In the genomic region with DNA sequence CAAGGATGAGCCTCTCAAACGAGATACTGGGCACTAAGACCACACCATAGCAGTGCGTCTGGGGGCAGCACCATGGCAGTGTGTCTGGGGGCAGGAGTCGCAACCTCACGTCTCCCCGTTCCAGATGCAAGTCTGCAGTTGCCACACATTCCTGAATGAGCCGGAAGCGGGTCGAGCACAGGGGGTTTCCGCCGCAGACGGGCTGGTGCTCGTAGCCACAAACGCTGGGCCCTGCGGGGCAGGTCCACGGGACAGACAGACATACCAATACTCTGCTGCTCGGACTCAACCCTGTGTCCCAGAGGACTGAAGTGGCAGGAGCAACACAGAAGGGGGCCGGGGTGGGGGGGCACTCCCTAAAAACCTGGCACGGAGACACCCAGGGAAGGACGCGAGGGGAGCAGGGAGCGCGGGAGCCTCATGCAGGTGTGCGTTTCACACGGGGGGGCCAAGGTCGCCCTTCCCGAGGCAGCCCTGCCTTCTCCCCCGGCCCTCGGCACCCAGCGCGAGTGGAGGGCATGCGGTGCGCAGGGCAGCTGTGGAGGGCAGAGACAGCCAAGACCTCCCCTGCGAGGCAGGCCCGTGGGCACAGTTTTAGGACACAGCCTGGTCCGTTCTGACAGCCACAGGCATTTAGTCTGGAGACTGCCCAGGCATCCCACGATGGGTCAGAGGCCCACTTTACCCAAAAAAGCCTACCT, we compare ENCODE assay signal across 20 cellular contexts.
"Had no signal": no experiment of that assay in that cellular context is flagged by ENCODE, and none has a peak within 500 bp of the region (broad histone marks: within the 10 kb centered on the region; RNA-seq: fewer than 3 reads in every experiment).

No MANE protein-coding gene starts in this region.

- ATAC-seq: activated T-cell treated with anti-CD3 and anti-CD28 coated beads, Interleukin-2, amount 50 U/mL, for 4 hours; naive thymus-derived CD4-positive, alpha-beta T cell; stimulated activated memory B cell treated with anti-CD40 and anti-IgM and Interleukin-4, amounts not matched to agents 10 μg/mL and 1 μg/mL and 100 μg/mL, for 72 hours had no signal

- H3K27me3 ChIP-seq: breast epithelium, testis, upper lobe of left lung had no signal

- H3K9me3 Mint-ChIP-seq: activated CD4-positive, alpha-beta T cell treated with anti-CD3 and anti-CD28 coated beads, Interleukin-2, amount 10 ng/mL, durations not matched to agents 24 days and 14 days; activated naive CD4-positive, alpha-beta T cell treated with anti-CD3 and anti-CD28 coated beads, Interleukin-2, amount 50 U/mL, for 24 hours; activated T-cell treated with anti-CD3 and anti-CD28 coated beads, Interleukin-2, amount 50 U/mL, for 4 hours; naive thymus-derived CD4-positive, alpha-beta T cell; stimulated activated memory B cell treated with anti-CD40 and anti-IgM and Interleukin-4, amounts not matched to agents 10 μg/mL and 1 μg/mL and 100 μg/mL, for 72 hours had no signal

- H3K9me3 ChIP-seq: breast epithelium, esophagus muscularis mucosa, left ventricle myocardium inferior, mucosa of descending colon, sigmoid colon, spleen, testis, upper lobe of left lung had no signal

- H3K9ac ChIP-seq: parathyroid adenoma had no signal

- H3K27me3 Mint-ChIP-seq: activated CD4-positive, alpha-beta T cell treated with anti-CD3 and anti-CD28 coated beads, Interleukin-2, amount 10 ng/mL, durations not matched to agents 24 days and 14 days; activated naive CD4-positive, alpha-beta T cell treated with anti-CD3 and anti-CD28 coated beads, Interleukin-2, amount 50 U/mL, for 24 hours; naive thymus-derived CD4-positive, alpha-beta T cell had no signal

- H3K4me1 ChIP-seq: parathyroid adenoma had no signal

- H3K79me2 ChIP-seq: parathyroid adenoma had no signal

- H2AFZ ChIP-seq: parathyroid adenoma had no signal

- H3K4me3 ChIP-seq: breast epithelium, esophagus muscularis mucosa, left ventricle myocardium inferior, mucosa of descending colon, sigmoid colon, spleen, testis, upper lobe of left lung had no signal

- H3K4me3 Mint-ChIP-seq: activated CD4-positive, alpha-beta T cell treated with anti-CD3 and anti-CD28 coated beads, Interleukin-2, amount 10 ng/mL, durations not matched to agents 24 days and 14 days; activated naive CD4-positive, alpha-beta T cell treated with anti-CD3 and anti-CD28 coated beads, Interleukin-2, amount 50 U/mL, for 24 hours; activated T-cell treated with anti-CD3 and anti-CD28 coated beads, Interleukin-2, amount 50 U/mL, for 4 hours; naive thymus-derived CD4-positive, alpha-beta T cell; stimulated activated memory B cell treated with anti-CD40 and anti-IgM and Interleukin-4, amounts not matched to agents 10 μg/mL and 1 μg/mL and 100 μg/mL, for 72 hours had no signal

- H3K27ac Mint-ChIP-seq: activated CD4-positive, alpha-beta T cell treated with anti-CD3 and anti-CD28 coated beads, Interleukin-2, amount 10 ng/mL, durations not matched to agents 24 days and 14 days; activated naive CD4-positive, alpha-beta T cell treated with anti-CD3 and anti-CD28 coated beads, Interleukin-2, amount 50 U/mL, for 24 hours; stimulated activated memory B cell treated with anti-CD40 and anti-IgM and Interleukin-4, amounts not matched to agents 10 μg/mL and 1 μg/mL and 100 μg/mL, for 72 hours had no signal

- H3K27ac ChIP-seq: breast epithelium, esophagus muscularis mucosa, left ventricle myocardium inferior, parathyroid adenoma, sigmoid colon, spleen, testis, upper lobe of left lung had no signal

- DNase-seq: activated CD4-positive, alpha-beta T cell treated with anti-CD3 and anti-CD28 coated beads, Interleukin-2, amount 10 ng/mL, durations not matched to agents 24 days and 14 days; activated CD8-positive, alpha-beta memory T cell treated with anti-CD3 and anti-CD28 coated beads, Interleukin-2, amount 50 U/mL, for 4 hours; activated T-cell treated with anti-CD3 and anti-CD28 coated beads, Interleukin-2, amount 50 U/mL, for 4 hours; effector memory CD4-positive, alpha-beta T cell; hippocampal formation; left ventricle myocardium inferior; naive thymus-derived CD4-positive, alpha-beta T cell; sigmoid colon; spleen; stimulated activated CD4-positive, alpha-beta T cell treated with anti-CD3 and anti-CD28 coated beads, Interleukin-4, amount 100 ng/mL, for 4 hours; T-helper 1 cell; T-helper 9 cell; testis had no signal
